6 cellular contexts compared by ENCODE assay signal in genomic region chr22:20117656-20118571, GRCh38. TPM values are rescaled to one million over a fixed set of nuclear protein-coding genes. Genes with fewer than 3 reads are reported as not detected.
DNase-seq lines count a peak whose midpoint lies in the region; ATAC-seq lines count a peak whose summit lies in the region.

No MANE protein-coding gene starts in this region.

- WGBS in right cardiac atrium: 1% methylated on average over 65 of the region's 65 CpGs

- ATAC-seq in HG03039 (IDR thresholded peaks at IDR 0.05; ENCODE audit: unreplicated experiment) (peak; percentile 16), right cardiac atrium (peak in 1 of 2 donors; percentile 0)

- H3K4me3 ChIP-seq in right cardiac atrium (ENCODE audit: low read length): peak overlapping the region; percentile 90

- no peaks in the 10 kb centered on the region for H3K9me3 ChIP-seq in ES-I3 (ENCODE audit: control insufficient read depth, insufficient read depth, low read length)
- no peaks in the 10 kb centered on the region for H3K9me3 ChIP-seq in right cardiac atrium (ENCODE audit: control insufficient read depth, low read length)

- H3K9ac ChIP-seq in ES-I3 (ENCODE audit: low read depth, low read length): peak overlapping the region; percentile 94

- intact Hi-C loops in right cardiac atrium (cut with DNase I): no loop called here

- peak overlapping the region; percentile 58 for H3K27ac ChIP-seq in right cardiac atrium (ENCODE audit: low read length)

- no peaks in the 10 kb centered on the region for H3K27me3 ChIP-seq in right cardiac atrium (ENCODE audit: control insufficient read depth, insufficient read depth)

- H3K4me1 ChIP-seq in ES-I3 (ENCODE audit: insufficient read depth, low read length) (peaks cover 7% of the 10 kb centered on the region), right cardiac atrium (ENCODE audit: control insufficient read depth, insufficient read depth, low read length) (no peaks in the 10 kb centered on the region)

- DNase-seq in activated CD8-positive, alpha-beta memory T cell treated with anti-CD3 and anti-CD28 coated beads for 24 hours: peak; percentile 90
- DNase-seq in right cardiac atrium (peak; percentile 44 to 77 (median 68)), amniotic stem cell (lab: John Stamatoyannopoulos, UW) (no peak)
- peak; percentile 72 for DNase-seq in stimulated activated CD8-positive, alpha-beta memory T cell treated with anti-CD3 and anti-CD28 coated beads, Interleukin-2, amount 100 ng/mL, for 48 hours (ENCODE audit: low read depth in 2 of 2)

- H3K36me3 ChIP-seq in ES-I3 (ENCODE audit: insufficient read depth, low read length): peaks cover 20% of the 10 kb centered on the region

RNA-seq across cellular contexts. Expression of gene TRMT2A, which starts 0.9 kb away (rescaled TPM):
- total RNA-seq in right cardiac atrium: 10 to 100 TPM; 23.1 to 32.0 (median 29.7) TPM
- 23.1 TPM for polyA plus RNA-seq in right cardiac atrium

RNA-seq across cellular contexts. Expression of gene RANBP1, which starts 2.0 kb away (rescaled TPM):
- total RNA-seq in right cardiac atrium: 10 to 100 TPM; 32.5 to 46.8 (median 39.5) TPM
- 33.3 TPM for polyA plus RNA-seq in right cardiac atrium

RNA-seq across cellular contexts. Expression of gene ZDHHC8, which starts 13.7 kb away (rescaled TPM):
- total RNA-seq in right cardiac atrium: 10 to 100 TPM; 49.1 to 64.7 (median 55.7) TPM
- polyA plus RNA-seq in right cardiac atrium: 34.2 TPM

RNA-seq across cellular contexts. Expression of gene CCDC188, which starts 32.9 kb away (rescaled TPM):
- under 1 TPM; 0.22 to 0.83 (median 0.39) TPM for total RNA-seq in right cardiac atrium
- polyA plus RNA-seq in right cardiac atrium: 0.54 TPM

RNA-seq across cellular contexts. Expression of gene DGCR8, which starts 37.9 kb away (rescaled TPM):
- 10 to 100 TPM; 15.5 to 18.6 (median 17.0) TPM for total RNA-seq in right cardiac atrium
- 11.2 TPM for polyA plus RNA-seq in right cardiac atrium
